11 cellular contexts compared by ENCODE assay signal in the genomic region with DNA sequence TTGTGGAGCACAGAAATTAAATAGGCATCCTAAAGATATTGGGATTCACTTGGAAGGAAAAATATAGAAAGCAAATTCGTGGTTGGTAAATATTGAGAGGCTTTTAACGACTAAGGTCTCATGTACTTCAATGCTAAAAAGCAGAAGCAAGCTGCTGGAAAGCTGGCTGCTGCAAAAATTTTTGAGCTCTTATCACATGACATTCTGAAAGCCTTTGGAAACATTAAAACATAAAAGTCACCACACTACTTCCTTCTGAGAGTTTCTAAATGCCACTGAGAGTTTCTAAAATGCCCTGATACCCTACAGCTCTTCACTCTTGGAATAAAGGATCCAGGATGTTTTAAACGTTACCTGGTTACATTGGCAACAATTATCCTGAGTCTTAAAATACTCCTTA. TPM values are rescaled to one million over a fixed set of nuclear protein-coding genes. Genes with fewer than 3 reads are reported as not detected.
DNase-seq lines count a peak whose midpoint lies in the region; ATAC-seq and TF ChIP-seq lines count a peak whose summit lies in the region.
"Had no signal": no experiment of that assay in that cellular context is flagged by ENCODE, and none has a peak within 500 bp of the region (broad histone marks: within the 10 kb centered on the region; RNA-seq: fewer than 3 reads in every experiment).

No MANE protein-coding gene starts in this region.

- H3K36me3 ChIP-seq in SK-N-SH (replicated peaks in 1 of 2; ENCODE audit: control insufficient read depth in 1 of 2, insufficient read depth in 2 of 2, low read length in 1 of 2) (no peaks in the 10 kb centered on the region), tibial nerve (no peaks in the 10 kb centered on the region)

- H3K9me3 ChIP-seq in SK-N-SH: no peaks in the 10 kb centered on the region
- H3K9me3 ChIP-seq in tibial nerve: no peaks in the 10 kb centered on the region

- no peaks in the 10 kb centered on the region for H3K36me3 Mint-ChIP-seq in HFFc6 (ENCODE audit: low read depth)
- H3K36me3 Mint-ChIP-seq: IgD-negative memory B cell had no signal

- no peak overlapping the region for H3K27ac Mint-ChIP-seq in HFFc6
- H3K27ac Mint-ChIP-seq: IgD-negative memory B cell had no signal

- POLR2A ChIA-PET in SK-N-SH (lab: Yijun Ruan, JAX): no interaction called here

- H3K4me3 ChIP-seq in SK-N-SH (ENCODE audit: low read depth in 2 of 2, low read length in 1 of 2) (no peak overlapping the region), tibial nerve (no peak overlapping the region)

- no peak for TF ChIP-seq RAD21 in SK-N-SH (IDR thresholded peaks at IDR 0.05; ENCODE audit: low read length)

- no peak for TF ChIP-seq POLR2A in tibial nerve (IDR thresholded peaks at IDR 0.05)

- H3K9me3 Mint-ChIP-seq in HFFc6: no peaks in the 10 kb centered on the region
- H3K9me3 Mint-ChIP-seq: IgD-negative memory B cell had no signal

- peaks cover 38% of the 10 kb centered on the region for H3K4me1 Mint-ChIP-seq in HFFc6 (ENCODE audit: low read depth)

- ATAC-seq in SK-N-SH treated with all-trans-retinoic acid at 6 μM for 48 hours: no peak

- CTCF ChIA-PET in SK-N-SH (lab: Yijun Ruan, JAX): no interaction called here

- TF ChIP-seq CTCF in SK-N-SH (IDR thresholded peaks at IDR 0.05) (no peak), tibial nerve (IDR thresholded peaks at IDR 0.05) (no peak), HFFc6 (IDR thresholded peaks at IDR 0.05) (no peak)

- DNase-seq in SK-N-SH (no peak), NOMO-1 treated with DMSO at 0.1 percent for 48 hours (lab: John Stamatoyannopoulos, UW; ENCODE audit: unreplicated experiment) (peak; percentile 95), germinal center (ENCODE audit: low spot score) (peak; percentile 5), tibial nerve (ENCODE audit: low spot score in 2 of 2) (no peak), nucleus accumbens (lab: John Stamatoyannopoulos, UW) (no peak), HFFc6 (no peak)
- DNase-seq in activated T-cell treated with anti-CD3 and anti-CD28 coated beads, Interleukin-2, amount 50 U/mL, for 48 hours: no peak
- DNase-seq: ACHN, cortex of kidney had no signal

- H3K27ac ChIP-seq in SK-N-SH (ENCODE audit: low read depth in 2 of 2, low read length in 1 of 2) (peak overlapping the region in 1 of 2 experiments; percentile 74; a peak in 1 of 4 replicates), tibial nerve (peak overlapping the region in 3 of 4 donors; percentile 9 to 90 (median 63))

- peak overlapping the region; percentile 77 for H2AFZ ChIP-seq in SK-N-SH (ENCODE audit: low read depth)

- 67% methylated on average over 3 of the region's 3 CpGs for WGBS in SK-N-SH (ENCODE audit: low lambda C conversion rate)
- WGBS in tibial nerve, 2 donors: 53 to 59% methylated on average over 3 of the region's 3 CpGs

- H3F3A ChIP-seq in SK-N-SH (replicated peaks; ENCODE audit: insufficient read depth): peaks cover 34% of the 10 kb centered on the region

- H3K4me1 ChIP-seq in SK-N-SH (ENCODE audit: control insufficient read depth in 1 of 2, insufficient read depth in 2 of 2, low read depth in 1 of 2, low read length in 1 of 2) (peaks cover 0 to 10% of the 10 kb centered on the region in 2 experiments; a peak in 1 of 4 replicates), tibial nerve (peaks cover 0 to 34% (median 3%) of the 10 kb centered on the region in 4 donors)

- no peaks in the 10 kb centered on the region for H3K9me2 ChIP-seq in SK-N-SH

- H4K20me1 ChIP-seq in SK-N-SH (ENCODE audit: insufficient read depth): no peaks in the 10 kb centered on the region

- H3K27me3 ChIP-seq in SK-N-SH (ENCODE audit: insufficient read depth) (no peaks in the 10 kb centered on the region), tibial nerve (no peaks in the 10 kb centered on the region)

- TF ChIP-seq EP300 in SK-N-SH (IDR thresholded peaks at IDR 0.05; ENCODE audit: borderline replicate concordance in 1 of 2, low read depth in 1 of 2, low read length in 1 of 2): no peak
- TF ChIP-seq EP300 in tibial nerve (IDR thresholded peaks at IDR 0.05): peak; percentile 34 to 52

- H3K9ac ChIP-seq in SK-N-SH: no peak overlapping the region

- H3K4me2 ChIP-seq in SK-N-SH: no peak overlapping the region

- H3K79me2 ChIP-seq in SK-N-SH (ENCODE audit: insufficient read depth): no peaks in the 10 kb centered on the region

- H3K27me3 Mint-ChIP-seq in HFFc6 (ENCODE audit: insufficient read depth): no peaks in the 10 kb centered on the region
- H3K27me3 Mint-ChIP-seq: IgD-negative memory B cell had no signal

- no peak overlapping the region for H3K4me3 Mint-ChIP-seq in HFFc6
- H3K4me3 Mint-ChIP-seq: IgD-negative memory B cell had no signal

TF ChIP-seq in SK-N-SH, 30 proteins besides CTCF, POLR2A, EP300 and RAD21:
- TF ChIP-seq SMC3 (IDR thresholded peaks at IDR 0.05; ENCODE audit: low read depth, low read length) (no peak), GATA2 (CRISPR knock-in tag; IDR thresholded peaks at IDR 0.05) (no peak), POLR2AphosphoS5 (IDR thresholded peaks at IDR 0.05; ENCODE audit: low read depth, low read length) (no peak), ELF1 (IDR thresholded peaks at IDR 0.05) (no peak), CHD2 (IDR thresholded peaks at IDR 0.05; ENCODE audit: low read length, partially characterized antibody) (no peak), TCF12 (IDR thresholded peaks at IDR 0.05) (no peak), RXRA (IDR thresholded peaks at IDR 0.05; ENCODE audit: borderline replicate concordance, low read depth) (no peak), RCOR1 (IDR thresholded peaks at IDR 0.05; ENCODE audit: low read length) (no peak), YY1 (IDR thresholded peaks at IDR 0.05; ENCODE audit: low read depth) (no peak)
- TF ChIP-seq, protein P1, sequence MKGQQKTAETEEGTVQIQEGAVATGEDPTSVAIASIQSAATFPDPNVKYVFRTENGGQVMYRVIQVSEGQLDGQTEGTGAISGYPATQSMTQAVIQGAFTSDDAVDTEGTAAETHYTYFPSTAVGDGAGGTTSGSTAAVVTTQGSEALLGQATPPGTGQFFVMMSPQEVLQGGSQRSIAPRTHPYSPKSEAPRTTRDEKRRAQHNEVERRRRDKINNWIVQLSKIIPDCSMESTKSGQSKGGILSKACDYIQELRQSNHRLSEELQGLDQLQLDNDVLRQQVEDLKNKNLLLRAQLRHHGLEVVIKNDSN (IDR thresholded peaks at IDR 0.05; ENCODE audit: borderline replicate concordance, low read depth): no peak

TF ChIP-seq in SK-N-SH treated with all-trans-retinoic acid at 6 μM for 48 hours, 23 proteins besides CTCF, POLR2A, EP300 and RAD21:
- TF ChIP-seq BACH2 (CRISPR knock-in tag; IDR thresholded peaks at IDR 0.05; ENCODE audit: borderline replicate concordance): no peak
- TF ChIP-seq POU6F1 (CRISPR knock-in tag; IDR thresholded peaks at IDR 0.05; ENCODE audit: borderline replicate concordance, low read depth): no peak
- TF ChIP-seq ZNF565 (CRISPR knock-in tag; conservative IDR thresholded peaks at IDR 0.05; ENCODE audit: low read depth): no peak

RNA-seq across cellular contexts. Expression of gene CBLB, which starts 39.0 kb away (rescaled TPM):
- polyA plus RNA-seq in SK-N-SH (2012; rRNA removed): 4.4 and 5.1 TPM in 2 replicates
- polyA plus RNA-seq in SK-N-SH (2012; cell fraction: cytosol; rRNA removed): 3.5 TPM in 2 replicates
- 13.9 and 16.6 TPM in 2 replicates for polyA plus RNA-seq in SK-N-SH (2012; cell fraction: nucleus; rRNA removed)
- 100 to 1,000 TPM; 154 to 177 (median 169) TPM for total RNA-seq in tibial nerve
- 10 to 100 TPM; 17.6 to 22.6 (median 20.6) TPM for total RNA-seq in HFFc6 (2021; fragmentation: NEBNext Ultra II Directional; extraction: Animal tissue kit (Norgen Biotek cat#: 25700))

Comparison
In these comparisons a context has a peak if more than half of its experiments do, and no peak if none do; other contexts are left out.
1. DNase-seq: peak in NOMO-1 treated with DMSO at 0.1 percent for 48 hours (single experiment) and germinal center (single experiment); none in SK-N-SH (single experiment), tibial nerve (0 of 2), nucleus accumbens (0 of 56), activated T-cell treated with anti-CD3 and anti-CD28 coated beads, Interleukin-2, amount 50 U/mL, for 48 hours (0 of 2) and HFFc6 (single experiment).
2. RNA of gene CBLB, which starts 39.0 kb away (total RNA-seq): 154 to 177 TPM in tibial nerve; 17.6 to 22.6 TPM in HFFc6; every median in the first group is over 4 times any median in the second.